Comparison of ENCODE assay signal across 1 cellular context in genomic region chr6:6022841-6023240, GRCh38. TPM values are rescaled to one million over a fixed set of nuclear protein-coding genes. Genes with fewer than 3 reads are reported as not detected.
"Had no signal": no experiment of that assay in that cellular context is flagged by ENCODE, and none has a peak within 500 bp of the region (broad histone marks: within the 10 kb centered on the region; RNA-seq: fewer than 3 reads in every experiment).

No MANE protein-coding gene starts in this region.

RNA-seq across cellular contexts. Expression of gene NRN1, which starts 16.1 kb away (rescaled TPM):
- total RNA-seq: activated B cell treated with CpG ODN at 0.5 μM for 24 hours had no signal
